Comparison of ENCODE assay signal across 14 cellular contexts in genomic region chr2:135637456-135638087, GRCh38.
DNase-seq lines count a peak whose midpoint lies in the region; ATAC-seq and TF ChIP-seq lines count a peak whose summit lies in the region.
"Had no signal": no experiment of that assay in that cellular context is flagged by ENCODE, and none has a peak within 500 bp of the region (broad histone marks: within the 10 kb centered on the region; RNA-seq: fewer than 3 reads in every experiment).

No MANE protein-coding gene starts in this region.

- TF ChIP-seq CTCF in glutamatergic neuron (IDR thresholded peaks at IDR 0.05; ENCODE audit: partially characterized antibody, unreplicated experiment) (no peak), endothelial cell (IDR thresholded peaks at IDR 0.05; ENCODE audit: unreplicated experiment) (no peak)

- no peak for DNase-seq in activated CD4-positive, alpha-beta T cell treated with anti-CD3 and anti-CD28 coated beads, Interleukin-2, amount 10 ng/mL, durations not matched to agents 24 days and 14 days
- DNase-seq in activated CD4-positive, alpha-beta T cell treated with anti-CD3 and anti-CD28 coated beads, Interleukin-2, amount 10 ng/mL, durations not matched to agents 7 days and 5 days = no peak
- no peak for DNase-seq in stimulated activated naive B cell treated with anti-CD40 and anti-IgM and Interleukin-4, amounts not matched to agents 10 μg/mL and 1 μg/mL and 100 μg/mL, for 72 hours
- DNase-seq in glutamatergic neuron (no peak), endothelial cell (ENCODE audit: low spot score) (no peak), ureter (ENCODE audit: low spot score) (no peak)
- DNase-seq: anterior cingulate cortex, H9, MG63, NCI-H226, ovary had no signal

- intact Hi-C loops in activated CD4-positive, alpha-beta T cell treated with anti-CD3 and anti-CD28 coated beads, Interleukin-2, amount 10 ng/mL, durations not matched to agents 24 days and 14 days (cut with micrococcal nuclease) = loop anchor here (2.0 kb wide), 1 partner anchor 27 kb away; no protein-coding TSS in a partner anchor

- CTCF ChIA-PET in activated CD4-positive, alpha-beta T cell treated with anti-CD3 and anti-CD28 coated beads, Interleukin-2, amount 10 ng/mL, durations not matched to agents 7 days and 5 days (lab: Charles Lee) = no interaction called here

- H3K27ac Mint-ChIP-seq in activated CD4-positive, alpha-beta T cell treated with anti-CD3 and anti-CD28 coated beads, Interleukin-2, amount 10 ng/mL, durations not matched to agents 24 days and 14 days = peak overlapping the region; percentile 58
- no peak overlapping the region for H3K27ac Mint-ChIP-seq in activated CD4-positive, alpha-beta T cell treated with anti-CD3 and anti-CD28 coated beads, Interleukin-2, amount 10 ng/mL, durations not matched to agents 7 days and 5 days
- peak overlapping the region; percentile 74 for H3K27ac Mint-ChIP-seq in stimulated activated naive B cell treated with anti-CD40 and anti-IgM and Interleukin-4, amounts not matched to agents 10 μg/mL and 1 μg/mL and 100 μg/mL, for 72 hours
- H3K27ac Mint-ChIP-seq in glutamatergic neuron (ENCODE audit: unreplicated experiment) (no peak overlapping the region), endothelial cell (ENCODE audit: unreplicated experiment) (no peak overlapping the region)
- H3K27ac Mint-ChIP-seq: mesothelial cell of epicardium had no signal

- H3K4me3 Mint-ChIP-seq in activated CD4-positive, alpha-beta T cell treated with anti-CD3 and anti-CD28 coated beads, Interleukin-2, amount 10 ng/mL, durations not matched to agents 24 days and 14 days = no peak overlapping the region
- no peak overlapping the region for H3K4me3 Mint-ChIP-seq in activated CD4-positive, alpha-beta T cell treated with anti-CD3 and anti-CD28 coated beads, Interleukin-2, amount 10 ng/mL, durations not matched to agents 7 days and 5 days
- peak overlapping the region; percentile 18 to 40 for H3K4me3 Mint-ChIP-seq in stimulated activated naive B cell treated with anti-CD40 and anti-IgM and Interleukin-4, amounts not matched to agents 10 μg/mL and 1 μg/mL and 100 μg/mL, for 72 hours
- H3K4me3 Mint-ChIP-seq in glutamatergic neuron (ENCODE audit: unreplicated experiment) (no peak overlapping the region), endothelial cell (ENCODE audit: unreplicated experiment) (no peak overlapping the region)
- H3K4me3 Mint-ChIP-seq: H9, mesothelial cell of epicardium had no signal

- no peaks in the 10 kb centered on the region for H3K9me3 Mint-ChIP-seq in activated CD4-positive, alpha-beta T cell treated with anti-CD3 and anti-CD28 coated beads, Interleukin-2, amount 10 ng/mL, durations not matched to agents 24 days and 14 days
- no peaks in the 10 kb centered on the region for H3K9me3 Mint-ChIP-seq in activated CD4-positive, alpha-beta T cell treated with anti-CD3 and anti-CD28 coated beads, Interleukin-2, amount 10 ng/mL, durations not matched to agents 7 days and 5 days
- no peaks in the 10 kb centered on the region for H3K9me3 Mint-ChIP-seq in stimulated activated naive B cell treated with anti-CD40 and anti-IgM and Interleukin-4, amounts not matched to agents 10 μg/mL and 1 μg/mL and 100 μg/mL, for 72 hours
- H3K9me3 Mint-ChIP-seq in glutamatergic neuron (ENCODE audit: unreplicated experiment) = no peaks in the 10 kb centered on the region
- H3K9me3 Mint-ChIP-seq in endothelial cell (ENCODE audit: unreplicated experiment) = no peaks in the 10 kb centered on the region
- H3K9me3 Mint-ChIP-seq: H9, mesothelial cell of epicardium had no signal

- ATAC-seq in GM21447 (IDR thresholded peaks at IDR 0.05; ENCODE audit: unreplicated experiment) (peak; percentile 73), HG03095 (IDR thresholded peaks at IDR 0.05; ENCODE audit: unreplicated experiment) (peak; percentile 52)
- ATAC-seq in stimulated activated naive B cell treated with anti-CD40 and anti-IgM and Interleukin-4, amounts not matched to agents 10 μg/mL and 1 μg/mL and 100 μg/mL, for 72 hours (replicated peaks) = peak; percentile 73 to 92

- POLR2A ChIA-PET in activated CD4-positive, alpha-beta T cell treated with anti-CD3 and anti-CD28 coated beads, Interleukin-2, amount 10 ng/mL, durations not matched to agents 7 days and 5 days (lab: Charles Lee) = no interaction called here

- H3K36me3 Mint-ChIP-seq in activated CD4-positive, alpha-beta T cell treated with anti-CD3 and anti-CD28 coated beads, Interleukin-2, amount 10 ng/mL, durations not matched to agents 24 days and 14 days (ENCODE audit: low read depth) = peaks cover 40% of the 10 kb centered on the region
- peaks cover 33% of the 10 kb centered on the region for H3K36me3 Mint-ChIP-seq in activated CD4-positive, alpha-beta T cell treated with anti-CD3 and anti-CD28 coated beads, Interleukin-2, amount 10 ng/mL, durations not matched to agents 7 days and 5 days (ENCODE audit: low read depth)
- peaks cover 19 to 26% of the 10 kb centered on the region in 2 donors for H3K36me3 Mint-ChIP-seq in stimulated activated naive B cell treated with anti-CD40 and anti-IgM and Interleukin-4, amounts not matched to agents 10 μg/mL and 1 μg/mL and 100 μg/mL, for 72 hours
- H3K36me3 Mint-ChIP-seq in glutamatergic neuron (ENCODE audit: unreplicated experiment) (no peaks in the 10 kb centered on the region), endothelial cell (ENCODE audit: low read depth, unreplicated experiment) (no peaks in the 10 kb centered on the region)

- H3K27me3 Mint-ChIP-seq in activated CD4-positive, alpha-beta T cell treated with anti-CD3 and anti-CD28 coated beads, Interleukin-2, amount 10 ng/mL, durations not matched to agents 24 days and 14 days = no peaks in the 10 kb centered on the region
- no peaks in the 10 kb centered on the region for H3K27me3 Mint-ChIP-seq in activated CD4-positive, alpha-beta T cell treated with anti-CD3 and anti-CD28 coated beads, Interleukin-2, amount 10 ng/mL, durations not matched to agents 7 days and 5 days
- no peaks in the 10 kb centered on the region for H3K27me3 Mint-ChIP-seq in stimulated activated naive B cell treated with anti-CD40 and anti-IgM and Interleukin-4, amounts not matched to agents 10 μg/mL and 1 μg/mL and 100 μg/mL, for 72 hours
- no peaks in the 10 kb centered on the region for H3K27me3 Mint-ChIP-seq in glutamatergic neuron (ENCODE audit: unreplicated experiment)
- no peaks in the 10 kb centered on the region for H3K27me3 Mint-ChIP-seq in endothelial cell (ENCODE audit: unreplicated experiment)

- peaks cover 8% of the 10 kb centered on the region for H3K4me1 Mint-ChIP-seq in activated CD4-positive, alpha-beta T cell treated with anti-CD3 and anti-CD28 coated beads, Interleukin-2, amount 10 ng/mL, durations not matched to agents 24 days and 14 days
- peaks cover 4% of the 10 kb centered on the region for H3K4me1 Mint-ChIP-seq in activated CD4-positive, alpha-beta T cell treated with anti-CD3 and anti-CD28 coated beads, Interleukin-2, amount 10 ng/mL, durations not matched to agents 7 days and 5 days
- peaks cover 10 to 12% of the 10 kb centered on the region in 2 donors for H3K4me1 Mint-ChIP-seq in stimulated activated naive B cell treated with anti-CD40 and anti-IgM and Interleukin-4, amounts not matched to agents 10 μg/mL and 1 μg/mL and 100 μg/mL, for 72 hours
- H3K4me1 Mint-ChIP-seq in glutamatergic neuron (ENCODE audit: low read depth, unreplicated experiment) (no peaks in the 10 kb centered on the region), endothelial cell (ENCODE audit: unreplicated experiment) (no peaks in the 10 kb centered on the region)
- H3K4me1 Mint-ChIP-seq: H9, mesothelial cell of epicardium had no signal

Comparison
In these comparisons a context has a peak if more than half of its experiments do, and no peak if none do; other contexts are left out.
1. H3K27ac Mint-ChIP-seq: peak in activated CD4-positive, alpha-beta T cell treated with anti-CD3 and anti-CD28 coated beads, Interleukin-2, amount 10 ng/mL, durations not matched to agents 24 days and 14 days (single experiment) and stimulated activated naive B cell treated with anti-CD40 and anti-IgM and Interleukin-4, amounts not matched to agents 10 μg/mL and 1 μg/mL and 100 μg/mL, for 72 hours (single experiment); none in activated CD4-positive, alpha-beta T cell treated with anti-CD3 and anti-CD28 coated beads, Interleukin-2, amount 10 ng/mL, durations not matched to agents 7 days and 5 days (single experiment), glutamatergic neuron (single experiment) and endothelial cell (single experiment).
2. H3K4me3 Mint-ChIP-seq: peak in stimulated activated naive B cell treated with anti-CD40 and anti-IgM and Interleukin-4, amounts not matched to agents 10 μg/mL and 1 μg/mL and 100 μg/mL, for 72 hours (2 of 2); none in activated CD4-positive, alpha-beta T cell treated with anti-CD3 and anti-CD28 coated beads, Interleukin-2, amount 10 ng/mL, durations not matched to agents 24 days and 14 days (single experiment), activated CD4-positive, alpha-beta T cell treated with anti-CD3 and anti-CD28 coated beads, Interleukin-2, amount 10 ng/mL, durations not matched to agents 7 days and 5 days (single experiment), glutamatergic neuron (single experiment) and endothelial cell (single experiment).
3. Peak in every context shown above with its lines, with median percentiles within 50 percentile points of each other: ATAC-seq.